8 cellular contexts compared by ENCODE assay signal in genomic region chr15:73564255-73564654, GRCh38.
DNase-seq lines count a peak whose midpoint lies in the region; ATAC-seq and TF ChIP-seq lines count a peak whose summit lies in the region.

No MANE protein-coding gene starts in this region.

- H3K27me3 ChIP-seq in WERI-Rb-1 (ENCODE audit: insufficient read depth, low read depth, severe bottlenecking) = no peaks in the 10 kb centered on the region
- no peaks in the 10 kb centered on the region for H3K27me3 ChIP-seq in right cardiac atrium (ENCODE audit: control insufficient read depth, insufficient read depth)

- peak; percentile 35 for DNase-seq in Ammon's horn (ENCODE audit: low spot score)
- DNase-seq in HPDE6-E6E7 (ENCODE audit: extremely low spot score) = peak; percentile 32
- peak; percentile 15 for DNase-seq in WERI-Rb-1
- DNase-seq in right cardiac atrium = no peak
- DNase-seq in hippocampal formation (lab: John Stamatoyannopoulos, UW) = no peak

- peak; percentile 15; the same call in 1 of the 2 replicates for TF ChIP-seq CTCF in WERI-Rb-1 (IDR thresholded peaks at IDR 0.05; ENCODE audit: low read depth, low read length)

- intact Hi-C loops in right cardiac atrium (cut with DNase I) = loop anchor here in 3 of 4 donors (5.0 to 10.0 kb wide), 3 partner anchors 68 to 141 kb away; partner anchors contain the start of gene NPTN (in 1 of the 3)

- peak; percentile 30 to 50 for ATAC-seq in right cardiac atrium
- no peak for ATAC-seq in GM18511 (IDR thresholded peaks at IDR 0.05; ENCODE audit: unreplicated experiment)
- no peak for ATAC-seq in GM21723 (IDR thresholded peaks at IDR 0.05; ENCODE audit: unreplicated experiment)
- no peak for ATAC-seq in GM21390 (IDR thresholded peaks at IDR 0.05; ENCODE audit: unreplicated experiment)

- H3K4me1 ChIP-seq in right cardiac atrium (ENCODE audit: control insufficient read depth, insufficient read depth, low read length) = peaks cover 3% of the 10 kb centered on the region

- 37% methylated on average over 6 of the region's 6 CpGs for WGBS in right cardiac atrium

- H3K4me3 ChIP-seq in WERI-Rb-1 (ENCODE audit: low read depth, low read length) = no peak overlapping the region
- H3K4me3 ChIP-seq in right cardiac atrium (ENCODE audit: low read length) = no peak overlapping the region

- peaks cover 30% of the 10 kb centered on the region for H3K36me3 ChIP-seq in WERI-Rb-1

- H3K9me3 ChIP-seq in WERI-Rb-1 (ENCODE audit: severe bottlenecking) = no peaks in the 10 kb centered on the region
- no peaks in the 10 kb centered on the region for H3K9me3 ChIP-seq in right cardiac atrium (ENCODE audit: control insufficient read depth, low read length)

- no peak overlapping the region for H3K27ac ChIP-seq in WERI-Rb-1
- no peak overlapping the region for H3K27ac ChIP-seq in right cardiac atrium (ENCODE audit: low read length)

Comparison
In these comparisons a context has a peak if more than half of its experiments do, and no peak if none do; other contexts are left out.
1. DNase-seq: peak in Ammon's horn (single experiment), HPDE6-E6E7 (single experiment) and WERI-Rb-1 (single experiment); none in right cardiac atrium (0 of 3) and hippocampal formation (0 of 2).
2. ATAC-seq: peak in right cardiac atrium (2 of 2); none in GM18511 (single experiment), GM21723 (single experiment) and GM21390 (single experiment).